Comparison of ENCODE assay signal across 7 cellular contexts in genomic region chr3:139988472-139988871, GRCh38. TPM values are rescaled to one million over a fixed set of nuclear protein-coding genes. Genes with fewer than 3 reads are reported as not detected.
"Had no signal": no experiment of that assay in that cellular context is flagged by ENCODE, and none has a peak within 500 bp of the region (broad histone marks: within the 10 kb centered on the region; RNA-seq: fewer than 3 reads in every experiment).

No MANE protein-coding gene starts in this region.

- H3K27ac ChIP-seq: HL-60 had no signal

- H3K4me1 Mint-ChIP-seq: IgD-negative memory B cell had no signal

- H3K36me3 Mint-ChIP-seq: IgD-negative memory B cell had no signal

- H3K27ac Mint-ChIP-seq: IgD-negative memory B cell had no signal

- DNase-seq: GOT3, H7, HCEC 1CT, KBM-7 had no signal

- H3K4me3 Mint-ChIP-seq: IgD-negative memory B cell had no signal

- H3K27me3 Mint-ChIP-seq: IgD-negative memory B cell had no signal

- ATAC-seq: HepG2 had no signal

RNA-seq across cellular contexts. Expression of gene CLSTN2, which starts 53.5 kb away (rescaled TPM):
- total RNA-seq: HepG2 had no signal
- polyA plus RNA-seq: HepG2, IgD-negative memory B cell had no signal
